22 cellular contexts compared by ENCODE assay signal in genomic region chr1:85587846-85588245, GRCh38. TPM values are rescaled to one million over a fixed set of nuclear protein-coding genes. Genes with fewer than 3 reads are reported as not detected.
DNase-seq lines count a peak whose midpoint lies in the region; ATAC-seq, FAIRE-seq and TF ChIP-seq lines count a peak whose summit lies in the region.
"Had no signal": no experiment of that assay in that cellular context is flagged by ENCODE, and none has a peak within 500 bp of the region (broad histone marks: within the 10 kb centered on the region; RNA-seq: fewer than 3 reads in every experiment).

No MANE protein-coding gene starts in this region.

- H3K27ac Mint-ChIP-seq in H9, result peak overlapping the region in 1 of 3 experiments; percentile 9; a peak in 2 of 7 replicates
- H3K27ac Mint-ChIP-seq: IgD-negative memory B cell had no signal

- H2AK5ac ChIP-seq in H9 (ENCODE audit: insufficient read length, low read length), result no peak overlapping the region
- H2AK5ac ChIP-seq in H1 (ENCODE audit: low read depth, low read length), result no peak overlapping the region

- ATAC-seq in Right ventricle myocardium superior (ENCODE audit: poor library complexity) (peak; percentile 30), GM21786 (IDR thresholded peaks at IDR 0.05; ENCODE audit: unreplicated experiment) (no peak)

- no peak overlapping the region for H2BK120ac ChIP-seq in H9 (ENCODE audit: low read depth, low read length, poor library complexity, severe bottlenecking)
- H2BK120ac ChIP-seq in H1 (replicated peaks; ENCODE audit: low read depth, low read length), result no peak overlapping the region

- H3K9me3 ChIP-seq in right atrium auricular region, result peaks cover 0 to 20% of the 10 kb centered on the region in 2 donors
- H3K9me3 ChIP-seq in H9 (ENCODE audit: control insufficient read depth, low read depth, low read length), result no peaks in the 10 kb centered on the region
- H3K9me3 ChIP-seq in H1 (ENCODE audit: insufficient read depth in 2 of 2, low read depth in 1 of 2, low read length in 1 of 2), result peaks cover 0 to 3% of the 10 kb centered on the region in 2 experiments; a peak in 1 of 4 replicates
- H3K9me3 ChIP-seq in thyroid gland, result no peaks in the 10 kb centered on the region

- no peak overlapping the region for H3T11ph ChIP-seq in H9 (ENCODE audit: low read length)

- H3K79me1 ChIP-seq in H9 (ENCODE audit: insufficient read depth, low read depth, low read length, poor library complexity, severe bottlenecking) (no peaks in the 10 kb centered on the region), H1 (ENCODE audit: low read depth, low read length) (no peaks in the 10 kb centered on the region; the same call in none of the 2 replicates)

- H3K56ac ChIP-seq in H9 (ENCODE audit: insufficient read length, low read depth, low read length) (no peak overlapping the region), H1 (replicated peaks; ENCODE audit: insufficient read length, low read depth, low read length) (no peak overlapping the region)

- H4K5ac ChIP-seq in H9 (ENCODE audit: insufficient read length, low read depth, low read length) (no peak overlapping the region), H1 (ENCODE audit: insufficient read length, low read depth, low read length) (no peak overlapping the region)

- H2AFZ ChIP-seq in H9 (ENCODE audit: low read length) (no peak overlapping the region), H1 (ENCODE audit: low read length) (peak overlapping the region; percentile 48)

- H3K36me3 ChIP-seq in right atrium auricular region (peaks cover 14% of the 10 kb centered on the region), H1 (ENCODE audit: control insufficient read depth in 2 of 4, insufficient read depth in 4 of 4, low read length in 3 of 4) (peaks cover 0 to 11% (median 5%) of the 10 kb centered on the region in 4 experiments; a peak in 4 of 8 replicates), thyroid gland (peaks cover 4 to 11% of the 10 kb centered on the region in 2 donors)

- H3K4me3 Mint-ChIP-seq in H9, result no peak overlapping the region
- H3K4me3 Mint-ChIP-seq: IgD-negative memory B cell had no signal

- H3K4me3 ChIP-seq in right atrium auricular region, result no peak overlapping the region
- H3K4me3 ChIP-seq in H1 (ENCODE audit: extremely low read depth in 1 of 4, insufficient read depth in 2 of 4, low read depth in 3 of 4, low read length in 4 of 4), result no peak overlapping the region
- no peak overlapping the region for H3K4me3 ChIP-seq in thyroid gland (replicated peaks in 1 of 3)

- TF ChIP-seq RAD21 in H1 (IDR thresholded peaks at IDR 0.05 in 1 of 2, conservative IDR thresholded peaks at IDR 0.05 in 1 of 2; ENCODE audit: low read depth in 2 of 2, low read length in 2 of 2), result no peak

- H3K4me1 ChIP-seq in right atrium auricular region (peaks cover 0 to 22% of the 10 kb centered on the region in 2 donors), H9 (ENCODE audit: insufficient read depth, low read length) (peaks cover 4% of the 10 kb centered on the region; the same call in 1 of the 2 replicates), H1 (replicated peaks in 1 of 4; ENCODE audit: control insufficient read depth in 3 of 4, insufficient read depth in 4 of 4, low read length in 3 of 4) (peaks cover 3 to 13% (median 8%) of the 10 kb centered on the region in 4 experiments; a peak in 6 of 7 replicates), thyroid gland (peaks cover 13 to 26% of the 10 kb centered on the region in 2 donors)

- H3K4me1 Mint-ChIP-seq in H9, result peaks cover 45 to 46% of the 10 kb centered on the region in 2 experiments
- H3K4me1 Mint-ChIP-seq: IgD-negative memory B cell had no signal

- no peak for FAIRE-seq in H1 (lab: Jason Lieb, UNC)
- FAIRE-seq: GM12892, GM18507, H54, HTR-8/SVneo had no signal

- no peak overlapping the region for H3K27ac ChIP-seq in right atrium auricular region
- no peak overlapping the region for H3K27ac ChIP-seq in H9 (ENCODE audit: insufficient read length, low read depth, low read length)
- no peak overlapping the region; the same call in 1 of the 2 replicates for H3K27ac ChIP-seq in H1 (ENCODE audit: low read depth, low read length)
- H3K27ac ChIP-seq in thyroid gland, result no peak overlapping the region
- H3K27ac ChIP-seq: HL-60 had no signal

- H3K4ac ChIP-seq in H9 (ENCODE audit: low read depth, low read length) (no peak overlapping the region), H1 (replicated peaks; ENCODE audit: insufficient read length, low read depth, low read length) (no peak overlapping the region)

- TF ChIP-seq CTCF in right atrium auricular region (IDR thresholded peaks at IDR 0.05) (no peak), H9 (conservative IDR thresholded peaks at IDR 0.05) (no peak), H1 (IDR thresholded peaks at IDR 0.05; ENCODE audit: control extremely low read depth in 1 of 3, insufficient read depth in 1 of 3, low read depth in 1 of 3, low read length in 3 of 3) (no peak), thyroid gland (IDR thresholded peaks at IDR 0.05) (no peak)

- no peaks in the 10 kb centered on the region for H3K27me3 ChIP-seq in right atrium auricular region
- no peaks in the 10 kb centered on the region for H3K27me3 ChIP-seq in H9 (ENCODE audit: insufficient read depth, low read length)
- H3K27me3 ChIP-seq in H1 (replicated peaks in 1 of 4; ENCODE audit: control insufficient read depth in 3 of 4, extremely low read depth in 1 of 4, insufficient read depth in 3 of 4, low read length in 3 of 4), result no peaks in the 10 kb centered on the region
- no peaks in the 10 kb centered on the region for H3K27me3 ChIP-seq in thyroid gland

- WGBS in H9 (ENCODE audit: extremely low coverage, insufficient read length, low lambda C conversion rate), result no CpG with 5 or more reads among the region's 3 CpGs
- 84% methylated on average over 3 of the region's 3 CpGs; no CpG with 5 or more reads in 1 of the 2 experiments for WGBS in H1 (ENCODE audit: extremely low coverage in 1 of 2, insufficient coverage in 1 of 2, insufficient read length in 1 of 2, insufficient replicate concordance in 2 of 2, low coverage in 1 of 2, low lambda C conversion rate in 2 of 2, missing lambda C conversion rate in 1 of 2), 2 experiments
- 20 to 24% methylated on average over 2 to 3 of the region's 3 CpGs for WGBS in thyroid gland, 2 donors

- no peak for TF ChIP-seq EP300 in H1 (IDR thresholded peaks at IDR 0.05; ENCODE audit: borderline replicate concordance in 1 of 2, low read depth in 2 of 2, low read length in 2 of 2)

- H3K79me2 ChIP-seq in H9 (ENCODE audit: insufficient read depth, low read length) (no peaks in the 10 kb centered on the region; the same call in 1 of the 2 replicates), H1 (ENCODE audit: control insufficient read depth in 1 of 2, insufficient read depth in 2 of 2, low read length in 2 of 2) (peaks cover 0 to 3% of the 10 kb centered on the region in 2 experiments; a peak in 1 of 4 replicates)

- H3K9ac ChIP-seq in H9 (ENCODE audit: extremely low read depth, insufficient read length, low read length), result no peak overlapping the region
- no peak overlapping the region for H3K9ac ChIP-seq in H1 (replicated peaks in 1 of 4; ENCODE audit: extremely low read depth in 1 of 4, low read depth in 3 of 4, low read length in 3 of 4)

- no peaks in the 10 kb centered on the region for H3K23me2 ChIP-seq in H9 (ENCODE audit: insufficient read length, low read depth, low read length, poor library complexity, severe bottlenecking)
- H3K23me2 ChIP-seq in H1 (ENCODE audit: low read depth, low read length), result no peaks in the 10 kb centered on the region; the same call in 1 of the 2 replicates

- TF ChIP-seq POLR2A in H1 (IDR thresholded peaks at IDR 0.05; ENCODE audit: control extremely low read depth in 1 of 2, low read depth in 2 of 2, low read length in 2 of 2) (no peak), thyroid gland (IDR thresholded peaks at IDR 0.05) (no peak)

- H4K91ac ChIP-seq in H9 (ENCODE audit: insufficient read length, low read depth, low read length) (no peak overlapping the region), H1 (replicated peaks; ENCODE audit: insufficient read length, low read length) (no peak overlapping the region)

- H2BK20ac ChIP-seq in H9 (ENCODE audit: low read depth, low read length, poor library complexity, severe bottlenecking) (no peak overlapping the region), H1 (ENCODE audit: low read length) (no peak overlapping the region)

- H4K20me1 ChIP-seq in H9 (ENCODE audit: control insufficient read depth, insufficient read depth, insufficient read length), result no peaks in the 10 kb centered on the region
- H4K20me1 ChIP-seq in H1 (replicated peaks in 1 of 2; ENCODE audit: control insufficient read depth in 1 of 2, insufficient read depth in 2 of 2, low read length in 2 of 2), result peaks cover 0 to under 1% of the 10 kb centered on the region in 2 experiments

- H2BK5ac ChIP-seq in H9 (ENCODE audit: insufficient read length, low read length) (no peak overlapping the region), H1 (ENCODE audit: low read depth, low read length) (peak overlapping the region; percentile 46; the same call in 1 of the 2 replicates)

- H3K27me3 Mint-ChIP-seq in H9 (ENCODE audit: low read depth), result no peaks in the 10 kb centered on the region

- H2BK12ac ChIP-seq in H9 (ENCODE audit: insufficient read length, low read depth, low read length) (no peak overlapping the region), H1 (ENCODE audit: low read depth, low read length) (peak overlapping the region; percentile 78; the same call in 1 of the 2 replicates)

- peaks cover 20 to 21% of the 10 kb centered on the region in 2 experiments for H3K9me3 Mint-ChIP-seq in H9

- H3K23ac ChIP-seq in H9 (ENCODE audit: insufficient read length, low read depth, low read length) (no peak overlapping the region), H1 (ENCODE audit: insufficient read length) (no peak overlapping the region)

- H3K4me2 ChIP-seq in H9 (ENCODE audit: insufficient read depth, insufficient read length, low read length) (no peak overlapping the region), H1 (ENCODE audit: insufficient read depth in 1 of 2, low read depth in 2 of 2, low read length in 2 of 2) (no peak overlapping the region)

- POLR2A ChIA-PET in H1 (lab: Charles Lee; ENCODE audit: partially characterized antibody), result interaction anchor here (0.6 to 14.4 kb wide), 6 partner anchors 11 to 312 kb away, joined by 3 to 311 read pairs (median 3); partner anchors contain the start of gene BCL10

- CTCF ChIA-PET in H1 (lab: Charles Lee; ENCODE audit: partially characterized antibody), result interaction anchor here (0.7 to 5.2 kb wide), 8 partner anchors 7 to 117 kb away, joined by 3 to 25 read pairs (median 4); no protein-coding TSS in a partner anchor

- H3K36me3 Mint-ChIP-seq in H9 (ENCODE audit: insufficient read depth in 1 of 3, low read depth in 3 of 3), result peaks cover 9 to 26% (median 13%) of the 10 kb centered on the region in 3 experiments

- H4K8ac ChIP-seq in H9 (replicated peaks; ENCODE audit: insufficient read length, low read depth, low read length), result no peak overlapping the region
- no peak overlapping the region for H4K8ac ChIP-seq in H1 (ENCODE audit: extremely low read depth, insufficient read depth, low read length)

- H3K14ac ChIP-seq in H9 (ENCODE audit: insufficient read depth, low read length) (no peak overlapping the region), H1 (ENCODE audit: insufficient read length) (no peak overlapping the region)

- H2BK15ac ChIP-seq in H9 (ENCODE audit: low read depth, low read length) (no peak overlapping the region), H1 (ENCODE audit: low read length) (peak overlapping the region; percentile 5; the same call in 1 of the 2 replicates)

- intact Hi-C loops in Right ventricle myocardium superior (cut with DNase I), result no loop called here
- intact Hi-C loops in thyroid gland (cut with DNase I), result loop anchor here (10.0 kb wide), 2 partner anchors 107 to 283 kb away; no protein-coding TSS in a partner anchor

- no peak for DNase-seq in Right ventricle myocardium superior
- no peak for DNase-seq in right atrium auricular region (ENCODE audit: low spot score)
- DNase-seq in H9, result peak; percentile 39
- peak in 1 of 2 experiments; percentile 49 for DNase-seq in H1 (ENCODE audit: low read depth in 1 of 2, low spot score in 2 of 2)
- DNase-seq in thyroid gland, result peak; percentile 72 to 84
- no peak for DNase-seq in GM19238 (ENCODE audit: insufficient read length, low spot score)
- DNase-seq in T-helper 1 cell, result no peak
- DNase-seq: C1 segment of cervical spinal cord, Karpas-422, NCI-H1048, NCI-H1436, NCI-H1930, NCI-H526 treated with DMSO at 0.1 percent for 48 hours, SHP77 treated with DMSO at 0.1 percent for 48 hours had no signal

- H3K18ac ChIP-seq in H9 (ENCODE audit: insufficient read length, low read depth, low read length), result no peak overlapping the region
- no peak overlapping the region; the same call in 1 of the 2 replicates for H3K18ac ChIP-seq in H1 (ENCODE audit: extremely low read depth, low read length)

RNA-seq across cellular contexts. Expression of gene CCN1, which starts 7.3 kb away (rescaled TPM):
- total RNA-seq in Right ventricle myocardium superior (29.4 TPM), right atrium auricular region (100 to 1,000 TPM in 1 of 2 donors, 10 to 100 TPM in 1; 41.8 to 156 TPM), H9 (2021) (57.1 and 59.1 TPM in 2 replicates), thyroid gland (10 to 100 TPM; 20.6 to 63.4 (median 47.6) TPM)
- 108 and 113 TPM in 2 replicates for total RNA-seq in H1 (2021; fragmentation: NEBNext Ultra II Directional; extraction: Animal tissue kit (Norgen Biotek cat#: 25700))
- polyA plus RNA-seq in H1 (2011; rRNA removed), result 19.1 and 29.7 TPM in 2 replicates
- polyA plus RNA-seq in H1 (2011; cell fraction: cytosol; rRNA removed), result 36.4 TPM
- 106 TPM for polyA plus RNA-seq in H1 (2011; cell fraction: nucleus; rRNA removed)
- 58.2 to 88.4 TPM (median 74.4 TPM) in 4 replicates for polyA plus RNA-seq in H1 (2012, experiment 1 of 2)
- 84.1 TPM for polyA plus RNA-seq in H1 (2012, experiment 2 of 2)
- polyA plus RNA-seq in H1 (2013, experiment 1 of 2), result 122 TPM
- 139 TPM for polyA plus RNA-seq in H1 (2013, experiment 2 of 2)
- 18.3 and 33.7 TPM in 2 replicates for polyA minus RNA-seq in H1 (2011; rRNA and poly(A)+ RNA removed)
- 37.7 TPM for polyA minus RNA-seq in H1 (2011; cell fraction: cytosol; rRNA and poly(A)+ RNA removed)
- 109 TPM for polyA minus RNA-seq in H1 (2011; cell fraction: nucleus; rRNA and poly(A)+ RNA removed)
- total RNA-seq: T-helper 1 cell treated with Interleukin-12 subunit alpha and Interleukin-12 subunit beta and Interleukin-4 antibody, amounts not matched to agents 30 ng/mL and 1 ng/mL, for 36 hours had no signal
- polyA plus RNA-seq: IgD-negative memory B cell had no signal

Comparison
In these comparisons a context has a peak if more than half of its experiments do, and no peak if none do; other contexts are left out.
1. DNase-seq: peak in H9 (single experiment) and thyroid gland (2 of 2); none in Right ventricle myocardium superior (single experiment), right atrium auricular region (single experiment), GM19238 (single experiment) and T-helper 1 cell (0 of 5).